In the genomic region with DNA sequence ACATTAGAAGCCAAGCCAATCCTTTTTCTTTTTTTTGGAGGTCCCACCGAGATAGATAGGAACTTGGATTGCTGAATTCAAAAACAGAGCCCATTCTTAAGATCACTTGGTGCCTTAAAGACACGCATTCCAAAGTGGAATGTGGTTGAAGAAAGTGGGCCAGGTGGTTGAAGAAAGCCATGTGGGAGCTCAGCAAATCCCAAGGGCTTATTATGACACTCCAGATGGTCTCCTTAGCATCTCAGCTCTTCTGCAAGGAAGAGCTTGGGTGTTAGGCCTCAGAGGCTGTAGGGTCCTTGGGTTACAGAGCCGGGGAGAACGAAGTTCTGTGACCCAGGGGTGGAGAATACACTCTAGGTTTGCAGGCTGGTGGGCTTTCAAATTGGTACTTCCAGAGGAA, we compare ENCODE assay signal across 27 cellular contexts. TPM values are rescaled to one million over a fixed set of nuclear protein-coding genes. Genes with fewer than 3 reads are reported as not detected.
A peak's percentile ranks its signal among the peaks of the same experiment; 100 is the strongest.
DNase-seq lines count a peak whose midpoint lies in the region; TF ChIP-seq lines count a peak whose summit lies in the region.
"Had no signal": no experiment of that assay in that cellular context is flagged by ENCODE, and none has a peak within 500 bp of the region (broad histone marks: within the 10 kb centered on the region; RNA-seq: fewer than 3 reads in every experiment).

No MANE protein-coding gene starts in this region.

- no peak overlapping the region for H2AK5ac ChIP-seq in trophoblast cell (ENCODE audit: low read length)

- H3K27me3 ChIP-seq in liver (ENCODE audit: control insufficient read depth in 4 of 4, insufficient read depth in 4 of 4, low read length in 3 of 4) (no peaks in the 10 kb centered on the region), trophoblast cell (ENCODE audit: insufficient read depth, low read length) (no peaks in the 10 kb centered on the region)
- H3K27me3 ChIP-seq: adrenal gland, esophagus muscularis mucosa had no signal

- H3K27ac Mint-ChIP-seq in activated CD4-positive, alpha-beta memory T cell treated with anti-CD3 and anti-CD28 coated beads, Interleukin-2, amount 10 ng/mL, durations not matched to agents 7 days and 5 days = peak overlapping the region; percentile 17
- no peak overlapping the region for H3K27ac Mint-ChIP-seq in activated CD4-positive, alpha-beta memory T cell treated with anti-CD3 and anti-CD28 coated beads for 36 hours
- H3K27ac Mint-ChIP-seq: activated CD8-positive, alpha-beta memory T cell treated with anti-CD3 and anti-CD28 coated beads, Interleukin-2, amount 10 ng/mL, durations not matched to agents 7 days and 5 days; GM23338; nephron had no signal

- POLR2A ChIA-PET in activated CD4-positive, alpha-beta memory T cell treated with anti-CD3 and anti-CD28 coated beads, Interleukin-2, amount 10 ng/mL, durations not matched to agents 7 days and 5 days (lab: Charles Lee) = interaction anchor here (4.3 kb wide), 1 partner anchor 14 kb away, joined by 25 read pairs; a partner anchor contains a TSS
- POLR2A ChIA-PET in activated CD4-positive, alpha-beta memory T cell treated with anti-CD3 and anti-CD28 coated beads for 36 hours (lab: Charles Lee) = no interaction called here

- H3K4me3 ChIP-seq in liver (ENCODE audit: low read depth in 1 of 3, low read length in 3 of 3) = no peak overlapping the region
- H3K4me3 ChIP-seq in trophoblast cell (ENCODE audit: low read depth, low read length) = no peak overlapping the region
- H3K4me3 ChIP-seq: adrenal gland, esophagus muscularis mucosa, GM23338 had no signal

- no peak overlapping the region for H3K23ac ChIP-seq in trophoblast cell (ENCODE audit: low read length)

- no peaks in the 10 kb centered on the region for H3K79me2 ChIP-seq in trophoblast cell (ENCODE audit: control insufficient read depth, insufficient read depth, low read length, poor library complexity)

- intact Hi-C loops in activated CD4-positive, alpha-beta memory T cell treated with anti-CD3 and anti-CD28 coated beads for 36 hours (cut with micrococcal nuclease) = no loop called here

- peaks cover 52% of the 10 kb centered on the region for H3K36me3 Mint-ChIP-seq in activated CD4-positive, alpha-beta memory T cell treated with anti-CD3 and anti-CD28 coated beads, Interleukin-2, amount 10 ng/mL, durations not matched to agents 7 days and 5 days (ENCODE audit: low read depth)
- peaks cover 12% of the 10 kb centered on the region for H3K36me3 Mint-ChIP-seq in activated CD4-positive, alpha-beta memory T cell treated with anti-CD3 and anti-CD28 coated beads for 36 hours

- H2BK5ac ChIP-seq in trophoblast cell (ENCODE audit: low read depth, low read length, poor library complexity) = no peak overlapping the region

- no peak overlapping the region for H2BK12ac ChIP-seq in trophoblast cell (ENCODE audit: low read length)

- H3K79me1 ChIP-seq in trophoblast cell (ENCODE audit: low read length) = no peaks in the 10 kb centered on the region

- H3K9me3 ChIP-seq in liver (ENCODE audit: control insufficient read depth in 4 of 4, low read length in 3 of 4) = no peaks in the 10 kb centered on the region
- no peaks in the 10 kb centered on the region for H3K9me3 ChIP-seq in trophoblast cell (ENCODE audit: insufficient read depth, low read depth, low read length)
- H3K9me3 ChIP-seq: adrenal gland, esophagus muscularis mucosa, SK-N-SH had no signal

- H3K4me1 Mint-ChIP-seq in activated CD4-positive, alpha-beta memory T cell treated with anti-CD3 and anti-CD28 coated beads, Interleukin-2, amount 10 ng/mL, durations not matched to agents 7 days and 5 days = peaks cover 2% of the 10 kb centered on the region
- H3K4me1 Mint-ChIP-seq in activated CD4-positive, alpha-beta memory T cell treated with anti-CD3 and anti-CD28 coated beads for 36 hours (ENCODE audit: low read depth) = no peaks in the 10 kb centered on the region
- H3K4me1 Mint-ChIP-seq: activated CD8-positive, alpha-beta memory T cell treated with anti-CD3 and anti-CD28 coated beads, Interleukin-2, amount 10 ng/mL, durations not matched to agents 7 days and 5 days had no signal

- H3K9ac ChIP-seq in liver (ENCODE audit: low read depth in 1 of 2, low read length in 2 of 2) (no peak overlapping the region), trophoblast cell (ENCODE audit: low read length) (no peak overlapping the region)
- H3K9ac ChIP-seq: SK-N-SH had no signal

- no peak overlapping the region for H3K14ac ChIP-seq in trophoblast cell (ENCODE audit: low read length)

- TF ChIP-seq CTCF in liver (IDR thresholded peaks at IDR 0.05; ENCODE audit: low read depth, low read length, missing input control) = no peak

- H3K4me3 Mint-ChIP-seq in activated CD4-positive, alpha-beta memory T cell treated with anti-CD3 and anti-CD28 coated beads, Interleukin-2, amount 10 ng/mL, durations not matched to agents 7 days and 5 days = no peak overlapping the region
- no peak overlapping the region for H3K4me3 Mint-ChIP-seq in activated CD4-positive, alpha-beta memory T cell treated with anti-CD3 and anti-CD28 coated beads for 36 hours
- H3K4me3 Mint-ChIP-seq: activated CD8-positive, alpha-beta memory T cell treated with anti-CD3 and anti-CD28 coated beads, Interleukin-2, amount 10 ng/mL, durations not matched to agents 7 days and 5 days; GM23338; nephron had no signal

- no peak overlapping the region for H2BK120ac ChIP-seq in trophoblast cell (ENCODE audit: insufficient read depth, low read length, poor library complexity)

- H3K27me3 Mint-ChIP-seq in activated CD4-positive, alpha-beta memory T cell treated with anti-CD3 and anti-CD28 coated beads, Interleukin-2, amount 10 ng/mL, durations not matched to agents 7 days and 5 days = no peaks in the 10 kb centered on the region
- H3K27me3 Mint-ChIP-seq in activated CD4-positive, alpha-beta memory T cell treated with anti-CD3 and anti-CD28 coated beads for 36 hours = no peaks in the 10 kb centered on the region
- H3K27me3 Mint-ChIP-seq: activated CD8-positive, alpha-beta memory T cell treated with anti-CD3 and anti-CD28 coated beads, Interleukin-2, amount 10 ng/mL, durations not matched to agents 7 days and 5 days had no signal

- H3K27ac ChIP-seq in liver (ENCODE audit: low read depth in 1 of 2, low read length in 2 of 2) = peak overlapping the region; percentile 7 to 48
- no peak overlapping the region for H3K27ac ChIP-seq in trophoblast cell (ENCODE audit: low read depth, low read length)
- H3K27ac ChIP-seq: adrenal gland had no signal

- no peaks in the 10 kb centered on the region for H3K9me3 Mint-ChIP-seq in activated CD4-positive, alpha-beta memory T cell treated with anti-CD3 and anti-CD28 coated beads, Interleukin-2, amount 10 ng/mL, durations not matched to agents 7 days and 5 days
- no peaks in the 10 kb centered on the region for H3K9me3 Mint-ChIP-seq in activated CD4-positive, alpha-beta memory T cell treated with anti-CD3 and anti-CD28 coated beads for 36 hours
- H3K9me3 Mint-ChIP-seq: GM23338, nephron had no signal

- no peak for DNase-seq in activated CD4-positive, alpha-beta memory T cell treated with anti-CD3 and anti-CD28 coated beads, Interleukin-2, amount 10 ng/mL, durations not matched to agents 7 days and 5 days
- no peak for DNase-seq in activated CD4-positive, alpha-beta memory T cell treated with anti-CD3 and anti-CD28 coated beads for 36 hours
- DNase-seq in amniotic epithelial cell (ENCODE audit: low read depth) (peak; percentile 29), hypothalamus (lab: John Stamatoyannopoulos, UW) (no peak), AG08395 (ENCODE audit: low spot score) (no peak), trophoblast cell (no peak), iPS-NIHi7 (ENCODE audit: extremely low spot score) (no peak)
- DNase-seq: activated CD4-positive, CD25-positive, alpha-beta regulatory T cell treated with anti-CD3 and anti-CD28 coated beads, Interleukin-2, amount 50 U/mL, for 72 hours; activated CD8-positive, alpha-beta memory T cell treated with anti-CD3 and anti-CD28 coated beads, Interleukin-2, amount 10 ng/mL, durations not matched to agents 7 days and 5 days; activated effector memory CD4-positive, alpha-beta T cell treated with anti-CD3 and anti-CD28 coated beads, Interleukin-2, amount 50 U/mL, for 16 hours; caudate nucleus; DMS79 treated with DMSO at 0.1 percent for 48 hours; islet precursor cell; mesendoderm; MV-4-11; NCI-H2081; NCI-H69; posterior cingulate gyrus; SK-N-SH; small intestine; stimulated activated CD4-positive, alpha-beta T cell treated with anti-CD3 and anti-CD28 coated beads, Interleukin-4, amount 100 ng/mL, for 4 hours; T1000 had no signal

- no peak overlapping the region for H4K91ac ChIP-seq in trophoblast cell (ENCODE audit: low read depth, low read length)

- H3K4me2 ChIP-seq in trophoblast cell (ENCODE audit: low read length) = no peak overlapping the region
- H3K4me2 ChIP-seq: GM23338, SK-N-SH had no signal

- peaks cover 18 to 58% (median 55%) of the 10 kb centered on the region in 4 donors for H3K4me1 ChIP-seq in liver (ENCODE audit: control insufficient read depth in 4 of 4, insufficient read depth in 4 of 4, low read length in 3 of 4)
- H3K4me1 ChIP-seq in trophoblast cell (ENCODE audit: control insufficient read depth in 1 of 2, insufficient read depth in 2 of 2, low read length in 2 of 2) = peaks cover 11 to 14% of the 10 kb centered on the region in 2 experiments

- TF ChIP-seq RAD21 in liver (IDR thresholded peaks at IDR 0.05) = no peak

- H3K36me3 ChIP-seq in liver (ENCODE audit: control insufficient read depth in 4 of 4, insufficient read depth in 3 of 4, low read depth in 1 of 4, low read length in 3 of 4) (peaks cover 5 to 29% (median 24%) of the 10 kb centered on the region in 4 donors), trophoblast cell (ENCODE audit: control insufficient read depth in 1 of 2, insufficient read depth in 2 of 2, low read length in 2 of 2) (peaks cover 28 to 53% of the 10 kb centered on the region in 2 experiments)

- H4K12ac ChIP-seq in trophoblast cell (ENCODE audit: low read depth, low read length) = no peak overlapping the region

- H3K4ac ChIP-seq in trophoblast cell (ENCODE audit: low read depth, low read length) = no peak overlapping the region

- WGBS in liver = 87% methylated on average over 4 of the region's 4 CpGs
- WGBS in trophoblast cell (ENCODE audit: extremely low coverage, insufficient coverage, insufficient read length) = no CpG with 5 or more reads among the region's 4 CpGs

- no peak overlapping the region for H4K8ac ChIP-seq in trophoblast cell (ENCODE audit: low read depth, low read length)

- no peak overlapping the region for H2AFZ ChIP-seq in trophoblast cell (ENCODE audit: insufficient read depth, low read length, poor library complexity)
- H2AFZ ChIP-seq: GM23338 had no signal

- CTCF ChIA-PET in activated CD4-positive, alpha-beta memory T cell treated with anti-CD3 and anti-CD28 coated beads, Interleukin-2, amount 10 ng/mL, durations not matched to agents 7 days and 5 days (lab: Charles Lee) = no interaction called here
- CTCF ChIA-PET in activated CD4-positive, alpha-beta memory T cell treated with anti-CD3 and anti-CD28 coated beads for 36 hours (lab: Charles Lee) = no interaction called here

- no peak overlapping the region for H3K18ac ChIP-seq in trophoblast cell (ENCODE audit: low read length)

RNA-seq across cellular contexts. Expression of a gene that starts 13.5 kb away (rescaled TPM):
- total RNA-seq in activated CD4-positive, alpha-beta memory T cell treated with anti-CD3 and anti-CD28 coated beads, Interleukin-2, amount 10 ng/mL, durations not matched to agents 7 days and 5 days = 10 to 100 TPM; 47.1 to 51.5 TPM
- total RNA-seq in activated CD4-positive, alpha-beta memory T cell treated with anti-CD3 and anti-CD28 coated beads for 36 hours = 10 to 100 TPM; 35.7 to 36.7 TPM
- total RNA-seq in liver = 10 to 100 TPM; 21.1 to 31.0 TPM
- 10 to 100 TPM; 14.3 to 25.9 TPM for polyA plus RNA-seq in liver
- 7.3 and 7.9 TPM in 2 replicates for polyA plus RNA-seq in trophoblast cell (2013)
